ENCODE assay signal across 25 cellular contexts in the genomic region with DNA sequence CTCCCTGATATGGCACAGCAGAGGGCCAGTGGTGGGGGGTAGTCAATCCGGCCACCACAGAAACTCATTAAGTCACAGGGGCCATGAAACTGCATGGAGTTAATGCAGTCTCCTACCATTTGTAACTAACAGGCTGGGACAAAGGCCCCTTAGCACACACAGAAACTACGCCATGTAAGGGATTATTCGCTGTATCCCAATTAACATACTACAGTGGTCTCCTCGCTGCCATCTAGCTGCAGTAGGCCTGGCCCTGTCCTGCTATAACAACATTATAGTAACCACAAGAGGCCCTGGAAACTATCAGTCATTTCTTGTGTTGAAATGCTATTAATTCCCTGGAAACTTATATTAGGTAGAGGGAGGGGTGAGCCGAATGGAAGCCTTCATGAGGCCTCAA.
DNase-seq lines count a peak whose midpoint lies in the region; ATAC-seq and TF ChIP-seq lines count a peak whose summit lies in the region.
"Had no signal": no experiment of that assay in that cellular context is flagged by ENCODE, and none has a peak within 500 bp of the region (broad histone marks: within the 10 kb centered on the region; RNA-seq: fewer than 3 reads in every experiment).

No MANE protein-coding gene starts in this region.

- H3K18ac ChIP-seq in H9 (ENCODE audit: insufficient read length, low read depth, low read length), result no peak overlapping the region
- no peak overlapping the region for H3K18ac ChIP-seq in mesendoderm (ENCODE audit: low read length)

- H2BK5ac ChIP-seq in H9 (ENCODE audit: insufficient read length, low read length) (no peak overlapping the region), mesendoderm (ENCODE audit: low read length) (no peak overlapping the region)

- no peak overlapping the region for H3K4me3 Mint-ChIP-seq in H9
- H3K4me3 Mint-ChIP-seq: activated B cell treated with CpG ODN at 0.5 μM for 24 hours; activated T-helper 1 cell treated with anti-CD3 and anti-CD28 coated beads, Interleukin-12 subunit alpha, Interleukin-12 subunit beta, Interleukin-2, Interleukin-4 antibody, amounts not matched to agents 30 ng/mL and 10 ng/mL and 1 ng/mL, durations not matched to agents 14 hours and 24 hours and 36 hours; CD4-positive, alpha-beta T cell; immature natural killer cell; stimulated activated naive B cell treated with anti-CD40 and anti-IgM and Interleukin-4, amounts not matched to agents 10 μg/mL and 1 μg/mL and 100 μg/mL, for 72 hours had no signal

- no peak overlapping the region for H3K9ac ChIP-seq in H9 (ENCODE audit: extremely low read depth, insufficient read length, low read length)
- no peak overlapping the region for H3K9ac ChIP-seq in mesendoderm (ENCODE audit: low read length)

- no peak overlapping the region for H3K14ac ChIP-seq in H9 (ENCODE audit: insufficient read depth, low read length)

- H2AFZ ChIP-seq in H9 (ENCODE audit: low read length), result no peak overlapping the region

- peaks cover 4% of the 10 kb centered on the region for H3K23me2 ChIP-seq in H9 (ENCODE audit: insufficient read length, low read depth, low read length, poor library complexity, severe bottlenecking)

- H4K5ac ChIP-seq in H9 (ENCODE audit: insufficient read length, low read depth, low read length) (no peak overlapping the region), mesendoderm (ENCODE audit: low read length) (no peak overlapping the region)

- TF ChIP-seq CTCF in H9 (conservative IDR thresholded peaks at IDR 0.05) (peak; percentile 54), fibroblast of mammary gland (conservative IDR thresholded peaks at IDR 0.05; ENCODE audit: control insufficient read depth, insufficient read depth, low read depth, low read length) (no peak), right atrium auricular region (IDR thresholded peaks at IDR 0.05) (no peak)

- peaks cover 24 to 31% of the 10 kb centered on the region in 2 experiments for H3K4me1 Mint-ChIP-seq in H9
- H3K4me1 Mint-ChIP-seq: immature natural killer cell had no signal

- H3K79me1 ChIP-seq in H9 (ENCODE audit: insufficient read depth, low read depth, low read length, poor library complexity, severe bottlenecking) (no peaks in the 10 kb centered on the region), mesendoderm (ENCODE audit: low read length) (no peaks in the 10 kb centered on the region)

- ATAC-seq in SK-N-SH treated with all-trans-retinoic acid at 6 μM for 48 hours (peak; percentile 60), GM21526 (IDR thresholded peaks at IDR 0.05; ENCODE audit: low FRiP score, unreplicated experiment) (no peak)
- ATAC-seq: stimulated activated naive B cell treated with anti-CD40 and anti-IgM and Interleukin-4, amounts not matched to agents 10 μg/mL and 1 μg/mL and 100 μg/mL, for 72 hours had no signal

- H3T11ph ChIP-seq in H9 (ENCODE audit: low read length), result peak overlapping the region; percentile 61

- H3K9me3 ChIP-seq in H9 (ENCODE audit: control insufficient read depth, low read depth, low read length) (no peaks in the 10 kb centered on the region), right atrium auricular region (no peaks in the 10 kb centered on the region)
- H3K9me3 ChIP-seq: ovary, sigmoid colon had no signal

- DNase-seq in H9 (peak; percentile 38), fibroblast of mammary gland (ENCODE audit: low read depth) (peak; percentile 4), mesendoderm (peak; percentile 58), right atrium auricular region (ENCODE audit: low spot score) (no peak), kidney glomerular epithelial cell (lab: John Stamatoyannopoulos, UW) (no peak)
- no peak for DNase-seq in central memory CD4-positive, alpha-beta T cell
- DNase-seq: activated B cell treated with CpG ODN at 0.5 μM for 24 hours; activated CD8-positive, alpha-beta memory T cell treated with anti-CD3 and anti-CD28 coated beads for 24 hours; CD4-positive, alpha-beta T cell; erythroblast; immature natural killer cell; Karpas-422; NCI-H1105 treated with DMSO at 0.1 percent for 48 hours; NCI-H2171; NCI-H526 treated with DMSO at 0.1 percent for 48 hours; ovary; SIG-M5; sigmoid colon; stimulated activated naive B cell treated with anti-CD40 and anti-IgM and Interleukin-4, amounts not matched to agents 10 μg/mL and 1 μg/mL and 100 μg/mL, for 72 hours; T-helper 2 cell had no signal

- no peak overlapping the region for H3K4me3 ChIP-seq in fibroblast of mammary gland (ENCODE audit: control insufficient read depth, low read depth, low read length)
- H3K4me3 ChIP-seq in mesendoderm (ENCODE audit: low read length), result no peak overlapping the region
- no peak overlapping the region for H3K4me3 ChIP-seq in right atrium auricular region
- H3K4me3 ChIP-seq: cardiac muscle cell, lung, ovary, sigmoid colon had no signal

- H3K27me3 ChIP-seq in H9 (ENCODE audit: insufficient read depth, low read length) (no peaks in the 10 kb centered on the region), mesendoderm (ENCODE audit: insufficient read depth, low read length, poor library complexity) (no peaks in the 10 kb centered on the region), right atrium auricular region (no peaks in the 10 kb centered on the region)
- H3K27me3 ChIP-seq: cardiac muscle cell, ovary, sigmoid colon had no signal

- H2BK120ac ChIP-seq in H9 (ENCODE audit: low read depth, low read length, poor library complexity, severe bottlenecking) (peak overlapping the region; percentile 81), mesendoderm (ENCODE audit: low read depth, low read length) (no peak overlapping the region)

- H3K36me3 ChIP-seq in mesendoderm (ENCODE audit: control insufficient read depth, insufficient read depth, low read length) (no peaks in the 10 kb centered on the region), right atrium auricular region (no peaks in the 10 kb centered on the region)
- H3K36me3 ChIP-seq: cardiac muscle cell, ovary, sigmoid colon had no signal

- no peaks in the 10 kb centered on the region for H4K20me1 ChIP-seq in H9 (ENCODE audit: control insufficient read depth, insufficient read depth, insufficient read length)

- H2AK5ac ChIP-seq in H9 (ENCODE audit: insufficient read length, low read length) (no peak overlapping the region), mesendoderm (ENCODE audit: low read length) (no peak overlapping the region)

- H2BK20ac ChIP-seq in H9 (ENCODE audit: low read depth, low read length, poor library complexity, severe bottlenecking), result no peak overlapping the region

- H3K4ac ChIP-seq in H9 (ENCODE audit: low read depth, low read length), result no peak overlapping the region; the same call in 1 of the 2 replicates
- no peak overlapping the region for H3K4ac ChIP-seq in mesendoderm (ENCODE audit: low read depth, low read length)

- no peak overlapping the region for H3K56ac ChIP-seq in H9 (ENCODE audit: insufficient read length, low read depth, low read length)
- H3K56ac ChIP-seq in mesendoderm (ENCODE audit: low read length), result no peak overlapping the region

- no CpG with 5 or more reads among the region's 5 CpGs for WGBS in H9 (ENCODE audit: extremely low coverage, insufficient read length, low lambda C conversion rate)
- no CpG with 5 or more reads among the region's 5 CpGs for WGBS in mesendoderm (ENCODE audit: extremely low coverage, insufficient coverage, low lambda C conversion rate)

- H3K27ac ChIP-seq in H9 (ENCODE audit: insufficient read length, low read depth, low read length) (no peak overlapping the region), mesendoderm (ENCODE audit: low read depth, low read length) (no peak overlapping the region), right atrium auricular region (no peak overlapping the region)
- H3K27ac ChIP-seq: ovary, sigmoid colon had no signal

- H3K4me2 ChIP-seq in H9 (ENCODE audit: insufficient read depth, insufficient read length, low read length) (no peak overlapping the region), mesendoderm (ENCODE audit: low read length) (no peak overlapping the region)

- no peak overlapping the region for H3K23ac ChIP-seq in H9 (ENCODE audit: insufficient read length, low read depth, low read length)
- H3K23ac ChIP-seq in mesendoderm (ENCODE audit: low read length), result no peak overlapping the region

- H3K79me2 ChIP-seq in H9 (ENCODE audit: insufficient read depth, low read length) (no peaks in the 10 kb centered on the region), mesendoderm (ENCODE audit: control insufficient read depth, insufficient read depth, low read length) (no peaks in the 10 kb centered on the region)

- no peak overlapping the region for H4K91ac ChIP-seq in H9 (ENCODE audit: insufficient read length, low read depth, low read length)

- no peak overlapping the region for H2BK12ac ChIP-seq in H9 (ENCODE audit: insufficient read length, low read depth, low read length)

- H3K9me3 Mint-ChIP-seq in H9, result no peaks in the 10 kb centered on the region; a peak in 1 of 5 replicates
- H3K9me3 Mint-ChIP-seq: activated B cell treated with CpG ODN at 0.5 μM for 24 hours; activated T-helper 1 cell treated with anti-CD3 and anti-CD28 coated beads, Interleukin-12 subunit alpha, Interleukin-12 subunit beta, Interleukin-2, Interleukin-4 antibody, amounts not matched to agents 30 ng/mL and 10 ng/mL and 1 ng/mL, durations not matched to agents 14 hours and 24 hours and 36 hours; CD4-positive, alpha-beta T cell had no signal

- H4K8ac ChIP-seq in H9 (replicated peaks; ENCODE audit: insufficient read length, low read depth, low read length), result no peak overlapping the region
- no peak overlapping the region for H4K8ac ChIP-seq in mesendoderm (ENCODE audit: low read depth, low read length)

- H3K4me1 ChIP-seq in H9 (ENCODE audit: insufficient read depth, low read length) (peaks cover 9% of the 10 kb centered on the region; the same call in 1 of the 2 replicates), mesendoderm (ENCODE audit: control insufficient read depth, low read depth, low read length) (peaks cover 2% of the 10 kb centered on the region), right atrium auricular region (peaks cover 0 to 13% of the 10 kb centered on the region in 2 donors)

- H3K36me3 Mint-ChIP-seq in H9 (ENCODE audit: insufficient read depth in 1 of 3, low read depth in 3 of 3), result no peaks in the 10 kb centered on the region
- H3K36me3 Mint-ChIP-seq: immature natural killer cell; stimulated activated naive B cell treated with anti-CD40 and anti-IgM and Interleukin-4, amounts not matched to agents 10 μg/mL and 1 μg/mL and 100 μg/mL, for 72 hours had no signal

- no peaks in the 10 kb centered on the region for H3K27me3 Mint-ChIP-seq in H9 (ENCODE audit: low read depth)
- H3K27me3 Mint-ChIP-seq: stimulated activated naive B cell treated with anti-CD40 and anti-IgM and Interleukin-4, amounts not matched to agents 10 μg/mL and 1 μg/mL and 100 μg/mL, for 72 hours had no signal

- H3K27ac Mint-ChIP-seq in H9, result peak overlapping the region in 1 of 3 experiments; percentile 81; a peak in 4 of 7 replicates
- H3K27ac Mint-ChIP-seq: activated B cell treated with CpG ODN at 0.5 μM for 24 hours; activated T-helper 1 cell treated with anti-CD3 and anti-CD28 coated beads, Interleukin-12 subunit alpha, Interleukin-12 subunit beta, Interleukin-2, Interleukin-4 antibody, amounts not matched to agents 30 ng/mL and 10 ng/mL and 1 ng/mL, durations not matched to agents 14 hours and 24 hours and 36 hours; CD4-positive, alpha-beta T cell; immature natural killer cell; stimulated activated naive B cell treated with anti-CD40 and anti-IgM and Interleukin-4, amounts not matched to agents 10 μg/mL and 1 μg/mL and 100 μg/mL, for 72 hours had no signal

- H2BK15ac ChIP-seq in H9 (ENCODE audit: low read depth, low read length) (no peak overlapping the region), mesendoderm (replicated peaks; ENCODE audit: low read depth) (no peak overlapping the region)

Comparison
In these comparisons a context has a peak if more than half of its experiments do, and no peak if none do; other contexts are left out.
1. DNase-seq: peak in H9 (single experiment), fibroblast of mammary gland (single experiment) and mesendoderm (single experiment); none in central memory CD4-positive, alpha-beta T cell (single experiment), right atrium auricular region (single experiment) and kidney glomerular epithelial cell (single experiment).